Comparison of ENCODE assay signal across 24 cellular contexts in genomic region chr1:231121533-231121932, GRCh38. TPM values are rescaled to one million over a fixed set of nuclear protein-coding genes. Genes with fewer than 3 reads are reported as not detected.
DNase-seq lines count a peak whose midpoint lies in the region; ATAC-seq, FAIRE-seq and TF ChIP-seq lines count a peak whose summit lies in the region.
"Had no signal": no experiment of that assay in that cellular context is flagged by ENCODE, and none has a peak within 500 bp of the region (broad histone marks: within the 10 kb centered on the region; RNA-seq: fewer than 3 reads in every experiment).

No MANE protein-coding gene starts in this region.

- H3K4me3 ChIP-seq in kidney (ENCODE audit: low read length in 2 of 2), result no peak overlapping the region

- FAIRE-seq in A204.1 (lab: Jason Lieb, UNC) (peak; percentile 100), TTC549 (lab: Jason Lieb, UNC) (peak; percentile 100), kidney (lab: Jason Lieb, UNC) (peak; percentile 100)
- FAIRE-seq: H54 had no signal

- H3K9me3 ChIP-seq in kidney (ENCODE audit: control insufficient read depth in 1 of 2, low read length in 2 of 2), result peaks cover 4 to 5% of the 10 kb centered on the region in 2 donors

- DNase-seq in NCI-H1092 (lab: John Stamatoyannopoulos, UW) (peak; percentile 31), NCI-H1092 treated with DMSO at 0.1 percent for 48 hours (lab: John Stamatoyannopoulos, UW) (no peak), kidney (no peak), head of caudate nucleus (no peak)
- DNase-seq: Calu3; CD8-positive, alpha-beta memory T cell; GDM1; KG1; NCI-H1105; NCI-H146; NCI-H2029; NCI-H446; NCI-H526; SIG-M5 had no signal

- no peak for ATAC-seq in GM21381 (IDR thresholded peaks at IDR 0.05; ENCODE audit: unreplicated experiment)
- no peak for ATAC-seq in GM21576 (IDR thresholded peaks at IDR 0.05; ENCODE audit: unreplicated experiment)

- no peak overlapping the region for H3K27ac ChIP-seq in kidney (ENCODE audit: low read depth in 2 of 2, low read length in 2 of 2)
- H3K27ac ChIP-seq: 22Rv1, C4-2B, HL-60 had no signal

- intact Hi-C loops in kidney (cut with DNase I) (no loop called here), head of caudate nucleus (cut with DNase I) (no loop called here)

- H3K9ac ChIP-seq in kidney (ENCODE audit: low read length in 2 of 2), result no peak overlapping the region

- H3K4me1 ChIP-seq in kidney (ENCODE audit: control insufficient read depth in 1 of 2, insufficient read depth in 1 of 2, low read depth in 1 of 2, low read length in 2 of 2), result no peaks in the 10 kb centered on the region

- TF ChIP-seq CTCF in kidney (IDR thresholded peaks at IDR 0.05; ENCODE audit: borderline replicate concordance, extremely low read depth, insufficient read depth), result no peak

- no peaks in the 10 kb centered on the region for H3K36me3 ChIP-seq in kidney (ENCODE audit: control insufficient read depth in 1 of 2, insufficient read depth in 2 of 2, low read length in 2 of 2)

RNA-seq across cellular contexts. Expression of gene TRIM67, which starts 40.3 kb away (rescaled TPM):
- not detected for total RNA-seq in kidney
- 0.04 TPM for polyA plus RNA-seq in kidney (ENCODE audit: insufficient read depth, low read depth, low replicate concordance)
- total RNA-seq: CD8-positive, alpha-beta memory T cell; T-helper 1 cell treated with Interleukin-12 subunit alpha and Interleukin-12 subunit beta and Interleukin-4 antibody, amounts not matched to agents 30 ng/mL and 1 ng/mL, for 36 hours had no signal
- polyA plus RNA-seq: AG04450; CD8-positive, alpha-beta memory T cell had no signal
